ENCODE assay signal across 12 cellular contexts in the genomic region with DNA sequence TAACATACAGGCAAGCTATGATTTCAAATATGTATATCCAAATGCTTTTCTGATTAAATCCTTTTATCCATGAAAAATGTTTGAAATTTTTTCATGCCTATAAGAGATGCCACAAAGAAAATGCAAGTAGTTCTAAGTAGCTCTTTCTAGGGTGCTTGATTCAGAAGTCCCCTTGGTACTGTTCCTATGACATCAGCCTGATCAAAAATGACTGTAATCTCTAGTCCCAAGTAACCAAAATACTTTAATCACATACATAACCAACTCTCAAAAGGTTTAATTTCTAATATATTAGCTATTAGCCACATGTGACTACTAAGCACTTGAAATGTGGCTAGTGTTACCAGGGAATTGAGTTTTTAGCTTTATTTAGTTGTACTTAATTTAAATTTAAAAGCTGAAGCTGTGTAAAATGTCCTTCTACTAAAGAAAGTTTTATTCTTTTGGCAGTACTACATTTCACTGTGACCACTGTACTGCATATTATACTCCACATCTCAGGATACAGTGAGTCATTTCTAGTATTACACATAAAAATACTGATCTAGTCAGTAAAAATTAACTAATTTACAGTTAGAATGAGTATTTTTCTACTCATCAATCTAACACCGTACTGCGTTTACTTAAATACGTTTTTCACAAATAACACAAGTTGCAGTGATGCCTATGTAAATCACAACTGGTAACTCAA. TPM values are rescaled to one million over a fixed set of nuclear protein-coding genes. Genes with fewer than 3 reads are reported as not detected.
DNase-seq lines count a peak whose midpoint lies in the region; ATAC-seq, FAIRE-seq and TF ChIP-seq lines count a peak whose summit lies in the region.
"Had no signal": no experiment of that assay in that cellular context is flagged by ENCODE, and none has a peak within 500 bp of the region (broad histone marks: within the 10 kb centered on the region; RNA-seq: fewer than 3 reads in every experiment).

No MANE protein-coding gene starts in this region.

- no peak overlapping the region for H2BK15ac ChIP-seq in H9 (ENCODE audit: low read depth, low read length)

- intact Hi-C loops in GM12878 (cut with micrococcal nuclease; ENCODE audit: unreplicated experiment): loop anchor here (1.0 to 5.0 kb wide), 5 partner anchors 31 to 233 kb away; no protein-coding TSS in a partner anchor

- no peak overlapping the region for H4K8ac ChIP-seq in H9 (replicated peaks; ENCODE audit: insufficient read length, low read depth, low read length)

- H3K27me3 ChIP-seq in DOHH2 (ENCODE audit: control insufficient read depth, low read length): no peaks in the 10 kb centered on the region
- H3K27me3 ChIP-seq in GM12878 (replicated peaks in 1 of 2; ENCODE audit: control insufficient read depth in 2 of 2, insufficient read depth in 2 of 2, low read length in 1 of 2): no peaks in the 10 kb centered on the region
- H3K27me3 ChIP-seq in H9 (ENCODE audit: insufficient read depth, low read length): no peaks in the 10 kb centered on the region

- H2AK5ac ChIP-seq in H9 (ENCODE audit: insufficient read length, low read length): no peak overlapping the region

- H2BK120ac ChIP-seq in H9 (ENCODE audit: low read depth, low read length, poor library complexity, severe bottlenecking): no peak overlapping the region

- CTCF ChIA-PET in GM12878 (lab: Yijun Ruan, JAX): interaction anchor here (0.7 to 11.7 kb wide), 63 partner anchors 9 to 625 kb away, joined by 3 to 465 read pairs (median 5); partner anchors contain the start of genes ARFIP1, FBXW7, TIGD4 and TMEM154

- no peak overlapping the region; the same call in 1 of the 2 replicates for H3K9ac ChIP-seq in GM12878 (ENCODE audit: control insufficient read depth, insufficient read depth, low read length)
- no peak overlapping the region for H3K9ac ChIP-seq in H9 (ENCODE audit: extremely low read depth, insufficient read length, low read length)

- BruUV-seq in GM12878 (replicated peaks; lab: Mats Ljungman, UMichigan): no TSS peak

- peaks cover 7% of the 10 kb centered on the region for H3K79me1 ChIP-seq in H9 (ENCODE audit: insufficient read depth, low read depth, low read length, poor library complexity, severe bottlenecking)

- no peak overlapping the region for H2BK12ac ChIP-seq in H9 (ENCODE audit: insufficient read length, low read depth, low read length)

- H3K9me3 ChIP-seq in DOHH2 (ENCODE audit: control insufficient read depth, insufficient read depth, low read length) (no peaks in the 10 kb centered on the region), GM12878 (replicated peaks; ENCODE audit: control insufficient read depth, insufficient read depth, low read length) (no peaks in the 10 kb centered on the region; the same call in 2 of the 3 replicates), H9 (ENCODE audit: control insufficient read depth, low read depth, low read length) (no peaks in the 10 kb centered on the region)
- H3K9me3 ChIP-seq: left ventricle myocardium inferior had no signal

- TF ChIP-seq CTCF in DOHH2 (IDR thresholded peaks at IDR 0.05; ENCODE audit: low read depth, low read length, poor library complexity, severe bottlenecking) (no peak), GM12878 (IDR thresholded peaks at IDR 0.05 in 2 of 3, conservative IDR thresholded peaks at IDR 0.05 in 1 of 3; ENCODE audit: control insufficient read depth in 2 of 3, extremely low read depth in 1 of 3, insufficient read depth in 1 of 3, low read depth in 3 of 3, low read length in 3 of 3) (no peak), H9 (conservative IDR thresholded peaks at IDR 0.05) (no peak)

- H4K5ac ChIP-seq in H9 (ENCODE audit: insufficient read length, low read depth, low read length): no peak overlapping the region

- H3K4me3 ChIP-seq in DOHH2 (ENCODE audit: low read length) (peak overlapping the region; percentile 51), GM12878 (no peak overlapping the region)
- H3K4me3 ChIP-seq: left ventricle myocardium inferior had no signal

- H3K4me3 Mint-ChIP-seq in H9: no peak overlapping the region

- no peaks in the 10 kb centered on the region for H3K36me3 ChIP-seq in DOHH2 (ENCODE audit: control insufficient read depth, low read length)
- peaks cover 0 to 4% of the 10 kb centered on the region in 2 experiments; a peak in 1 of 4 replicates for H3K36me3 ChIP-seq in GM12878 (ENCODE audit: control insufficient read depth in 2 of 2, insufficient read depth in 2 of 2, low read length in 1 of 2)
- H3K36me3 ChIP-seq: left ventricle myocardium inferior had no signal

- peak overlapping the region in 1 of 3 experiments; percentile 44; a peak in 1 of 7 replicates for H3K27ac Mint-ChIP-seq in H9

- H3K23ac ChIP-seq in H9 (ENCODE audit: insufficient read length, low read depth, low read length): no peak overlapping the region

- no peak overlapping the region for H3T11ph ChIP-seq in H9 (ENCODE audit: low read length)

- H3K14ac ChIP-seq in H9 (ENCODE audit: insufficient read depth, low read length): no peak overlapping the region

- 92% methylated on average over 3 of the region's 3 CpGs for WGBS in GM12878 (ENCODE audit: insufficient coverage, insufficient replicate concordance, low lambda C conversion rate, missing lambda C conversion rate)
- WGBS in H9 (ENCODE audit: extremely low coverage, insufficient read length, low lambda C conversion rate): no CpG with 5 or more reads among the region's 3 CpGs

- no peak overlapping the region for H3K56ac ChIP-seq in H9 (ENCODE audit: insufficient read length, low read depth, low read length)

- no peak overlapping the region for H2BK20ac ChIP-seq in H9 (ENCODE audit: low read depth, low read length, poor library complexity, severe bottlenecking)

- SMC1A ChIA-PET in GM12878 (lab: Charles Lee; ENCODE audit: uncharacterized antibody, unreplicated experiment): interaction anchor here (0.5 to 12.4 kb wide), 64 partner anchors 8 to 583 kb away, joined by 3 to 555 read pairs (median 6); partner anchors contain the start of genes FBXW7 and TMEM154

- no peak overlapping the region for H3K18ac ChIP-seq in H9 (ENCODE audit: insufficient read length, low read depth, low read length)

- RAD21 ChIA-PET in GM12878 (lab: Charles Lee; ENCODE audit: unreplicated experiment): interaction anchor here (0.7 to 10.4 kb wide), 56 partner anchors 8 to 283 kb away, joined by 3 to 513 read pairs (median 8); partner anchors contain the start of genes ARFIP1, FBXW7, TIGD4 and TMEM154

- no peak for TF ChIP-seq POLR2A in GM12878 (IDR thresholded peaks at IDR 0.05; ENCODE audit: low read depth, low read length)

- in situ Hi-C loops in GM12878 (cut with MboI): no loop called here

- no peak for FAIRE-seq in GM12878 (lab: Jason Lieb, UNC)

- DNase-seq in GM12878 (ENCODE audit: low read depth, low spot score): no peak
- DNase-seq in DMS 273 treated with DMSO at 0.1 percent for 48 hours (lab: John Stamatoyannopoulos, UW): no peak
- no peak for DNase-seq in H9
- DNase-seq: left ventricle myocardium inferior; NK-92 treated with Interleukin-12 subunit alpha and Interleukin-12 subunit beta, amount 100 ng/mL, for 24 hours; T1000 had no signal

- no peak overlapping the region for H2BK5ac ChIP-seq in H9 (ENCODE audit: insufficient read length, low read length)

- H3K27ac ChIP-seq in DOHH2 (ENCODE audit: low read depth, low read length) (peak overlapping the region; percentile 34), GM12878 (ENCODE audit: control insufficient read depth, insufficient read depth) (peak overlapping the region; percentile 57), H9 (ENCODE audit: insufficient read length, low read depth, low read length) (no peak overlapping the region)
- H3K27ac ChIP-seq: C4-2B, left ventricle myocardium inferior had no signal

- H2AFZ ChIP-seq in GM12878 (ENCODE audit: control insufficient read depth, low read depth, low read length) (no peak overlapping the region), H9 (ENCODE audit: low read length) (no peak overlapping the region)

- no peaks in the 10 kb centered on the region for H3K9me2 ChIP-seq in DOHH2 (replicated peaks; ENCODE audit: control insufficient read depth, low read length)

- TF ChIP-seq EP300 in GM12878 (IDR thresholded peaks at IDR 0.05; ENCODE audit: borderline replicate concordance in 1 of 2, control insufficient read depth in 1 of 2, low read depth in 2 of 2, low read length in 2 of 2): no peak

- ATAC-seq in GM19452 (IDR thresholded peaks at IDR 0.05; ENCODE audit: unreplicated experiment) (peak; percentile 45), HG03432 (IDR thresholded peaks at IDR 0.05; ENCODE audit: unreplicated experiment) (peak; percentile 59), GM12878 (peak; percentile 88), HG03108 (IDR thresholded peaks at IDR 0.05; ENCODE audit: unreplicated experiment) (no peak), GM21381 (IDR thresholded peaks at IDR 0.05; ENCODE audit: unreplicated experiment) (no peak)

- H4K20me1 ChIP-seq in DOHH2 (ENCODE audit: control insufficient read depth, insufficient read depth, low read depth, low read length) (peaks cover 3% of the 10 kb centered on the region; the same call in 1 of the 2 replicates), GM12878 (ENCODE audit: control insufficient read depth, insufficient read depth) (no peaks in the 10 kb centered on the region), H9 (ENCODE audit: control insufficient read depth, insufficient read depth, insufficient read length) (no peaks in the 10 kb centered on the region)

- POLR2A ChIA-PET in GM12878 (lab: Charles Lee): interaction anchor here (0.7 to 7.2 kb wide), 16 partner anchors 8 to 234 kb away, joined by 3 to 93 read pairs (median 4); partner anchors contain the start of gene FBXW7

- no peaks in the 10 kb centered on the region for H3K27me3 Mint-ChIP-seq in H9 (ENCODE audit: low read depth)

- H3K4me1 Mint-ChIP-seq in H9: peaks cover 9 to 26% of the 10 kb centered on the region in 2 experiments

- H3K4ac ChIP-seq in H9 (ENCODE audit: low read depth, low read length): no peak overlapping the region

- H3F3A ChIP-seq in DOHH2 (ENCODE audit: control insufficient read depth, insufficient read depth): peaks cover 15% of the 10 kb centered on the region

- H3K4me1 ChIP-seq in DOHH2 (ENCODE audit: control insufficient read depth, low read length): peaks cover 23% of the 10 kb centered on the region
- H3K4me1 ChIP-seq in GM12878 (ENCODE audit: control insufficient read depth, insufficient read depth, low read length): peaks cover 18% of the 10 kb centered on the region
- no peaks in the 10 kb centered on the region for H3K4me1 ChIP-seq in H9 (ENCODE audit: insufficient read depth, low read length)

- H4K91ac ChIP-seq in H9 (ENCODE audit: insufficient read length, low read depth, low read length): no peak overlapping the region

- H3K23me2 ChIP-seq in H9 (ENCODE audit: insufficient read length, low read depth, low read length, poor library complexity, severe bottlenecking): no peaks in the 10 kb centered on the region

- H3K4me2 ChIP-seq in DOHH2 (ENCODE audit: low read length) (peak overlapping the region; percentile 67), GM12878 (ENCODE audit: control insufficient read depth, insufficient read depth) (peak overlapping the region; percentile 58), H9 (ENCODE audit: insufficient read depth, insufficient read length, low read length) (no peak overlapping the region)

- TF ChIP-seq RAD21 in GM12878 (IDR thresholded peaks at IDR 0.05; ENCODE audit: insufficient read depth, low read depth, low read length): no peak

- 0 out of 7 replicates have a peak, but pooled peaks cover 0 to 2% (median 0%) of the 10 kb centered on the region in 3 experiments for H3K36me3 Mint-ChIP-seq in H9 (ENCODE audit: insufficient read depth in 1 of 3, low read depth in 3 of 3)

- no peaks in the 10 kb centered on the region for H3K9me3 Mint-ChIP-seq in H9

- H3K79me2 ChIP-seq in DOHH2 (ENCODE audit: control insufficient read depth, low read length): peaks cover 82% of the 10 kb centered on the region
- peaks cover 87% of the 10 kb centered on the region for H3K79me2 ChIP-seq in GM12878 (ENCODE audit: control insufficient read depth, insufficient read depth, low read length)
- H3K79me2 ChIP-seq in H9 (ENCODE audit: insufficient read depth, low read length): 0 out of 2 replicates have a peak, but pooled peaks cover 2% of the 10 kb centered on the region

RNA-seq across cellular contexts. Expression of gene FBXW7, which starts 33.9 kb away (rescaled TPM):
- 401 and 420 TPM in 2 replicates for total RNA-seq in GM12878 (2013; cell fraction: nucleolus; rRNA removed)
- total RNA-seq in GM12878 (2014; rRNA removed) (56.4 and 73.7 TPM in 2 replicates), GM12878 (2014; rRNA removed; fragmentation: Illumina TruSeq; extraction: Trizol) (118 and 122 TPM in 2 replicates), GM12878 (2021) (60.4 and 61.3 TPM in 2 replicates), H9 (2021) (27.1 and 29.5 TPM in 2 replicates)
- polyA plus RNA-seq in GM12878 (2011; ENCODE audit: low read depth): 43.9 TPM
- polyA plus RNA-seq in GM12878 (2011; rRNA removed) (51.9 and 67.4 TPM in 2 replicates), GM12878 (2014; fragmentation: Illumina TruSeq; extraction: Trizol) (55.8 and 82.0 TPM in 2 replicates), GM12878 (2014; fragmentation: Nextera tagmentation; extraction: Ambion mirVana) (10 to 100 TPM; 40.2 to 42.5 TPM), GM12878 (2014; rRNA removed) (34.6 and 42.0 TPM in 2 replicates), GM12878 (2016; fragmentation: Nextera tagmentation; extraction: Ambion mirVana) (10 to 100 TPM; 35.8 to 37.4 TPM)
- 14.5 and 19.1 TPM in 2 replicates for polyA plus RNA-seq in GM12878 (2011; cell fraction: cytosol; rRNA removed)
- 95.0 and 104 TPM in 2 replicates for polyA plus RNA-seq in GM12878 (2011; cell fraction: nucleus; rRNA removed)
- 48.5 and 61.3 TPM in 2 replicates for polyA plus RNA-seq in GM12878 (2012)
- polyA minus RNA-seq in GM12878 (2011; rRNA and poly(A)+ RNA removed): 87.7 and 134 TPM in 2 replicates
- 21.4 and 22.9 TPM in 2 replicates for polyA minus RNA-seq in GM12878 (2011; cell fraction: cytosol; rRNA and poly(A)+ RNA removed)
- polyA minus RNA-seq in GM12878 (2011; cell fraction: nucleus; rRNA and poly(A)+ RNA removed): 101 and 142 TPM in 2 replicates

Comparison
In these comparisons a context has a peak if more than half of its experiments do, and no peak if none do; other contexts are left out.
1. ATAC-seq: peak in GM19452 (single experiment), HG03432 (single experiment) and GM12878 (single experiment); none in HG03108 (single experiment) and GM21381 (single experiment).